8 cellular contexts compared by ENCODE assay signal in the genomic region with DNA sequence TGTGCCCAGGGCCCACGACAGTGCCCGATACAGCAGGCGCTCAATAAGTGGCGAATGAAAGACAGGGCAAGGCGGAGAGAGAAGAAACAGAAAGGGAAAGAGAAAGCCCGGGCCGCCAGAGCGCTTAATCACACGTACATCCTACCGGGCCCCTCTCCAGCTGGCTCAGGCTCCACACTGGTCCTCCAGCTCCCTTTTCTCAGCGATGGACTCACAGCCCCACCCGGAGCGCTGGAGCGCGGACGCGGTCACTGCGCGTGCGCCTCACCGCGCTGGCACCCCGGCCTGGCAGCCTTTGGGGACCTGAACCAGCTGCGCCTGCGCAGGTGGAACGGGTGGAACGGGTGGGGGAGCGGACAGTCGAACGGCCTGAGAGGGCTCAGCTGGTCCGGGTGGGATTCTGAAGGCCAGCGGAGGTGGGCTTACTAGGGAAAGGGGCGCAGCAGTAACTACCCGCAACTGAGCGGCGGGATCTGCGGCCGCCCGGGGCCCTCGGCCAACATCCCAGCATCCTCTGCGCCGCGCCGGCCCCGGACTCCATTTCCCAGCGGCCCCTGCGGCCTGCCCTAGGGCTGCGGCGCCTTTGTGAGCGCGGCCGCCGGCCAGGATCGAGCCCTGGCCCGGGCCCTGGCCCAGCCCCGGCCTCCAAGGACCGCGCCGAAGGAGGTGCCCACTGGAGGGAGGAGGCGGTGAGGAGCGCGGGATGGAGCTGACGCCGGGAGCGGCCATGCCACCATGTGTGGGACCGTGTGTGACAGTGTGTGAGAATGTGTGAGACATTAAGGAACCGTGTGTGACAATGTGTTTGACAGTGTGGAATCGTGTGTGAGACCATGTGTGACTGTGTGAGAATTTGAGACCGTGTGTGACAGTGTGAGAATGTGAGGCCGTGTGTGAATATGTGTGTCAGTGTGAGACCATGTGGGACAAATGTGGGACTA. TPM values are rescaled to one million over a fixed set of nuclear protein-coding genes. Genes with fewer than 3 reads are reported as not detected.
DNase-seq lines count a peak whose midpoint lies in the region; ATAC-seq, FAIRE-seq and TF ChIP-seq lines count a peak whose summit lies in the region.

A gene (plus strand): TSS at position 569 of the 941 bp plus-strand sequence. CDS start 2,783 bp downstream, outside the sequence.

- WGBS in suprapubic skin: under 1% methylated on average over 56 of the region's 70 CpGs

- H3K9ac ChIP-seq in MM.1S (ENCODE audit: low read length): peak within 1 kb of the TSS; percentile 85
- H3K9ac ChIP-seq in SK-N-MC (ENCODE audit: insufficient read length): peak within 1 kb of the TSS; percentile 98

- peaks cover 65 to 97% of the 10 kb centered on the region in 2 donors for H3K36me3 Mint-ChIP-seq in activated naive CD4-positive, alpha-beta T cell treated with anti-CD3 and anti-CD28 coated beads, Interleukin-2, amount 50 U/mL, for 72 hours

- H3K4me1 ChIP-seq in MM.1S (ENCODE audit: low read length) (peaks cover 6% of the 10 kb centered on the region; the same call in 1 of the 2 replicates), suprapubic skin (peaks cover 14% of the 10 kb centered on the region)

- H3K27ac Mint-ChIP-seq in activated naive CD4-positive, alpha-beta T cell treated with anti-CD3 and anti-CD28 coated beads, Interleukin-2, amount 50 U/mL, for 72 hours: peak within 1 kb of the TSS; percentile 97 to 99

- H3K9me3 Mint-ChIP-seq in activated naive CD4-positive, alpha-beta T cell treated with anti-CD3 and anti-CD28 coated beads, Interleukin-2, amount 50 U/mL, for 72 hours: peaks cover 46 to 59% of the 10 kb centered on the region in 2 donors

- TF ChIP-seq EP300 in suprapubic skin (IDR thresholded peaks at IDR 0.05): no peak

- H3K9me3 ChIP-seq in MM.1S (replicated peaks; ENCODE audit: insufficient read depth, low read length) (no peaks in the 10 kb centered on the region), SK-N-MC (ENCODE audit: low read depth, low read length) (peaks cover 32% of the 10 kb centered on the region), suprapubic skin (peaks cover 16% of the 10 kb centered on the region)

- no peaks in the 10 kb centered on the region for H3F3A ChIP-seq in MM.1S (ENCODE audit: insufficient read depth, low read length)

- TF ChIP-seq POLR2A in H54 (IDR thresholded peaks at IDR 0.05; ENCODE audit: low read depth, low read length): peak; percentile 75
- no peak for TF ChIP-seq POLR2A in suprapubic skin (IDR thresholded peaks at IDR 0.05)

- peak; percentile 85 to 89 for ATAC-seq in activated naive CD4-positive, alpha-beta T cell treated with anti-CD3 and anti-CD28 coated beads, Interleukin-2, amount 50 U/mL, for 72 hours

- DNase-seq in ELR (ENCODE audit: low read depth) (peak; percentile 94), H54 (ENCODE audit: insufficient read length, low spot score) (peak; percentile 100), MM.1S (peak; percentile 92), SK-N-MC (ENCODE audit: low read depth, low spot score) (no peak), glomerular endothelial cell (ENCODE audit: extremely low read depth, low read depth, low spot score) (peak; percentile 57), occipital lobe (lab: John Stamatoyannopoulos, UW) (peak; percentile 92), suprapubic skin (ENCODE audit: low spot score in 2 of 2) (peak; percentile 96)
- peak; percentile 90 to 94 for DNase-seq in activated naive CD4-positive, alpha-beta T cell treated with anti-CD3 and anti-CD28 coated beads, Interleukin-2, amount 50 U/mL, for 72 hours (ENCODE audit: low spot score in 2 of 2)

- H3K27ac ChIP-seq in MM.1S (ENCODE audit: low read length): peak within 1 kb of the TSS; percentile 66; the same call in 1 of the 2 replicates
- peak within 1 kb of the TSS; percentile 83 for H3K27ac ChIP-seq in SK-N-MC
- peak within 1 kb of the TSS; percentile 86 for H3K27ac ChIP-seq in suprapubic skin

- peak within 1 kb of the TSS; percentile 89 for H3K4me2 ChIP-seq in MM.1S (ENCODE audit: low read depth, low read length)

- H3K27me3 ChIP-seq in MM.1S (replicated peaks; ENCODE audit: insufficient read depth, low read length) (no peaks in the 10 kb centered on the region), suprapubic skin (no peaks in the 10 kb centered on the region)

- H4K20me1 ChIP-seq in MM.1S (ENCODE audit: insufficient read depth, low read length): no peaks in the 10 kb centered on the region

- H3K4me3 ChIP-seq in MM.1S (ENCODE audit: low read length) (peak within 1 kb of the TSS; percentile 77), SK-N-MC (peak within 1 kb of the TSS; percentile 100), suprapubic skin (peak within 1 kb of the TSS; percentile 72)

- 0 out of 2 replicates have a peak, but pooled peaks cover 7% of the 10 kb centered on the region for H3K79me2 ChIP-seq in MM.1S (ENCODE audit: low read length)

- FAIRE-seq in H54 (lab: Jason Lieb, UNC): no peak

- peak within 1 kb of the TSS; percentile 98 for H2AFZ ChIP-seq in MM.1S (ENCODE audit: low read length)

- H3K36me3 ChIP-seq in MM.1S (replicated peaks; ENCODE audit: insufficient read depth, low read length) (no peaks in the 10 kb centered on the region; the same call in 1 of the 2 replicates), SK-N-MC (ENCODE audit: insufficient read depth, low read length) (peaks cover 43% of the 10 kb centered on the region), suprapubic skin (peaks cover 29% of the 10 kb centered on the region)

- TF ChIP-seq CTCF in MM.1S (IDR thresholded peaks at IDR 0.05; ENCODE audit: low read length) (no peak), suprapubic skin (IDR thresholded peaks at IDR 0.05) (no peak)

- no peaks in the 10 kb centered on the region for H3K9me2 ChIP-seq in MM.1S (replicated peaks; ENCODE audit: insufficient read depth, low read length)

RNA-seq across cellular contexts. Expression of the gene that starts here (rescaled TPM):
- total RNA-seq in activated naive CD4-positive, alpha-beta T cell treated with anti-CD3 and anti-CD28 coated beads, Interleukin-2, amount 50 U/mL, for 72 hours: 1 to 10 TPM in 1 of 2 donors, under 1 TPM in 1; 0.88 to 1.6 TPM
- 1.9 and 6.4 TPM in 2 replicates for total RNA-seq in glomerular endothelial cell
- 54.7 TPM for total RNA-seq in occipital lobe
- 1 to 10 TPM; 1.5 to 3.2 (median 2.3) TPM for total RNA-seq in suprapubic skin
